1 cellular context compared by ENCODE assay signal in the genomic region with DNA sequence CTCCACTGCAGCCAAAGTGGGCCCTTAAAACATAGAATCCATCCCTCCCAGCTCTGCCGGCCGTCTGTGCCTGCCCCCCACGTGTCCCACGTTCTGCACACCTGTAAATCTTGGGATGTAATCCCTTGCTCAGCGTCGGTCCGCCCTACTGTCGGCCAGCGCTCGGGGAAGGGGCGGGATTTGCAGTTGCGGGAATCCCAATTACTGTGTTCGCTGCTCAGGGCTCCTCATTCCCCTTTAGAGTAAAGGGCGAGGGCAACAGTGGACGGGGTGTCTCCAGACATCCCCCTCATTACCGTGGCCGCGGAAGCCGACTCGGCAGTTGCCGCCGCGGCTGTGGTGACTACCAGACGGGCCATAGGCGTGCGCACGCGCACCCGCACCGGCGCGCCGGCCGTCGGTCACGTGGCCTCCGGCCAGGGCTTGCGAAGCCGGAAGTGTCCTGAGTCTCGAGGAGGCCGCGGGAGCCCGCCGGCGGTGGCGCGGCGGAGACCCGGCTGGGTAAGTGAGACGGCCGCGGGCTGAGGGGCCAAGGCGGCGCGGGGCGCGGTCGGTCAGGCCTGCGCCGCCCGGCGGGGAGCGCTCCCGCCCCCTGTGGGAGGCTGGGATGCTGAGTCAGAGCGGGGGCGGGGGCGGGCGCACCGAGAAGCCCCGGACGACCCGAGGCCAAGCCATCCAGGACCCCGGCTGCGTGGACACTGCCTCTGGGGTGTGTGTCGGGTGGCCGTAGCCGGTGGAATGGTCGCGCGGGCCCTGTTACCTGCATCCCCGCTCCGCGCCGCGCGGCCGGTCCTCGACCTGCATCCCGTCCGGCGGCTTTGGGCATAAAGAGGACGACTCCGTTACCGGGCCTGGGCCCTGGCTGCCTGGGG.
TF ChIP-seq lines count a peak whose summit lies in the region.

A gene (plus strand): TSS at position 434 of the 872 bp plus-strand sequence. CDS start 3,751 bp downstream, outside the sequence.

TF ChIP-seq in HepG2, 621 proteins besides CTCF, POLR2A, EP300 and RAD21 (continued from another document and continues in another):
- TF ChIP-seq, protein P1, sequence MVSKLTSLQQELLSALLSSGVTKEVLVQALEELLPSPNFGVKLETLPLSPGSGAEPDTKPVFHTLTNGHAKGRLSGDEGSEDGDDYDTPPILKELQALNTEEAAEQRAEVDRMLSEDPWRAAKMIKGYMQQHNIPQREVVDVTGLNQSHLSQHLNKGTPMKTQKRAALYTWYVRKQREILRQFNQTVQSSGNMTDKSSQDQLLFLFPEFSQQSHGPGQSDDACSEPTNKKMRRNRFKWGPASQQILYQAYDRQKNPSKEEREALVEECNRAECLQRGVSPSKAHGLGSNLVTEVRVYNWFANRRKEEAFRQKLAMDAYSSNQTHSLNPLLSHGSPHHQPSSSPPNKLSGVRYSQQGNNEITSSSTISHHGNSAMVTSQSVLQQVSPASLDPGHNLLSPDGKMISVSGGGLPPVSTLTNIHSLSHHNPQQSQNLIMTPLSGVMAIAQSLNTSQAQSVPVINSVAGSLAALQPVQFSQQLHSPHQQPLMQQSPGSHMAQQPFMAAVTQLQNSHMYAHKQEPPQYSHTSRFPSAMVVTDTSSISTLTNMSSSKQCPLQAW (CRISPR knock-in tag; IDR thresholded peaks at IDR 0.05) = peak; percentile 70
- TF ChIP-seq ZBTB38 (CRISPR knock-in tag; IDR thresholded peaks at IDR 0.05) (no peak), PHF20 (CRISPR knock-in tag; IDR thresholded peaks at IDR 0.05) (peak; percentile 82), ZNF772 (CRISPR knock-in tag; IDR thresholded peaks at IDR 0.05) (no peak; the same call in 1 of the 2 replicates), CAMTA2 (CRISPR knock-in tag; IDR thresholded peaks at IDR 0.05; ENCODE audit: borderline replicate concordance) (no peak), ZNF619 (CRISPR knock-in tag; IDR thresholded peaks at IDR 0.05) (no peak), ZNF3 (CRISPR knock-in tag; IDR thresholded peaks at IDR 0.05) (no peak), ZFP62 (CRISPR knock-in tag; IDR thresholded peaks at IDR 0.05) (no peak), ZFAT (CRISPR knock-in tag; conservative IDR thresholded peaks at IDR 0.05) (no peak), ZNF792 (CRISPR knock-in tag; IDR thresholded peaks at IDR 0.05) (no peak), TAF15 (IDR thresholded peaks at IDR 0.05; ENCODE audit: low read depth, low read length, poor library complexity, severe bottlenecking) (no peak), WIZ (CRISPR knock-in tag; IDR thresholded peaks at IDR 0.05) (no peak), CC2D1A (CRISPR knock-in tag; IDR thresholded peaks at IDR 0.05) (no peak), SPEN (CRISPR knock-in tag; IDR thresholded peaks at IDR 0.05; ENCODE audit: low read depth) (peak; percentile 65; the same call in 1 of the 2 replicates), NFE2L2 (IDR thresholded peaks at IDR 0.05; ENCODE audit: low read length) (no peak), ZNF616 (CRISPR knock-in tag; IDR thresholded peaks at IDR 0.05; ENCODE audit: low read depth) (no peak), SOX13 (IDR thresholded peaks at IDR 0.05) (no peak), SOX13 (CRISPR knock-in tag; conservative IDR thresholded peaks at IDR 0.05 in 1 of 2, IDR thresholded peaks at IDR 0.05 in 1 of 2) (0 out of 4 replicates have a peak, but pooled peaks of 1 of the 2 experiments have one; percentile 2), ZNF605 (CRISPR knock-in tag; IDR thresholded peaks at IDR 0.05) (peak; percentile 62), GFI1 (CRISPR knock-in tag; IDR thresholded peaks at IDR 0.05; ENCODE audit: borderline replicate concordance) (no peak; the same call in 1 of the 2 replicates), ZNF383 (CRISPR knock-in tag; IDR thresholded peaks at IDR 0.05; ENCODE audit: borderline replicate concordance) (no peak), ISL2 (CRISPR knock-in tag; IDR thresholded peaks at IDR 0.05) (peak; percentile 58), DNMT1 (CRISPR knock-in tag; IDR thresholded peaks at IDR 0.05) (peak; percentile 73; the same call in 1 of the 2 replicates), ZNF256 (CRISPR knock-in tag; conservative IDR thresholded peaks at IDR 0.05) (no peak; the same call in 1 of the 2 replicates), ZNF75D (CRISPR knock-in tag; IDR thresholded peaks at IDR 0.05; ENCODE audit: borderline replicate concordance) (no peak), NFYC (CRISPR knock-in tag; IDR thresholded peaks at IDR 0.05) (no peak), ZSCAN25 (CRISPR knock-in tag; IDR thresholded peaks at IDR 0.05) (peak; percentile 39; the same call in 1 of the 2 replicates), FOXA1 (IDR thresholded peaks at IDR 0.05) (no peak), FOXA1 (CRISPR knock-in tag; IDR thresholded peaks at IDR 0.05) (no peak), ZSCAN29 (CRISPR knock-in tag; conservative IDR thresholded peaks at IDR 0.05) (no peak; the same call in 1 of the 2 replicates), PHF8 (CRISPR knock-in tag; IDR thresholded peaks at IDR 0.05) (peak; percentile 81)
- TF ChIP-seq, protein P2, sequence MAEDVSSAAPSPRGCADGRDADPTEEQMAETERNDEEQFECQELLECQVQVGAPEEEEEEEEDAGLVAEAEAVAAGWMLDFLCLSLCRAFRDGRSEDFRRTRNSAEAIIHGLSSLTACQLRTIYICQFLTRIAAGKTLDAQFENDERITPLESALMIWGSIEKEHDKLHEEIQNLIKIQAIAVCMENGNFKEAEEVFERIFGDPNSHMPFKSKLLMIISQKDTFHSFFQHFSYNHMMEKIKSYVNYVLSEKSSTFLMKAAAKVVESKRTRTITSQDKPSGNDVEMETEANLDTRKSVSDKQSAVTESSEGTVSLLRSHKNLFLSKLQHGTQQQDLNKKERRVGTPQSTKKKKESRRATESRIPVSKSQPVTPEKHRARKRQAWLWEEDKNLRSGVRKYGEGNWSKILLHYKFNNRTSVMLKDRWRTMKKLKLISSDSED (CRISPR knock-in tag; IDR thresholded peaks at IDR 0.05) = 0 out of 2 replicates have a peak, but pooled peaks have one; percentile 51
- TF ChIP-seq, protein P3, sequence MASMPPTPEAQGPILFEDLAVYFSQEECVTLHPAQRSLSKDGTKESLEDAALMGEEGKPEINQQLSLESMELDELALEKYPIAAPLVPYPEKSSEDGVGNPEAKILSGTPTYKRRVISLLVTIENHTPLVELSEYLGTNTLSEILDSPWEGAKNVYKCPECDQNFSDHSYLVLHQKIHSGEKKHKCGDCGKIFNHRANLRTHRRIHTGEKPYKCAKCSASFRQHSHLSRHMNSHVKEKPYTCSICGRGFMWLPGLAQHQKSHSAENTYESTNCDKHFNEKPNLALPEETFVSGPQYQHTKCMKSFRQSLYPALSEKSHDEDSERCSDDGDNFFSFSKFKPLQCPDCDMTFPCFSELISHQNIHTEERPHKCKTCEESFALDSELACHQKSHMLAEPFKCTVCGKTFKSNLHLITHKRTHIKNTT (CRISPR knock-in tag; IDR thresholded peaks at IDR 0.05) = no peak
- TF ChIP-seq, protein P4, sequence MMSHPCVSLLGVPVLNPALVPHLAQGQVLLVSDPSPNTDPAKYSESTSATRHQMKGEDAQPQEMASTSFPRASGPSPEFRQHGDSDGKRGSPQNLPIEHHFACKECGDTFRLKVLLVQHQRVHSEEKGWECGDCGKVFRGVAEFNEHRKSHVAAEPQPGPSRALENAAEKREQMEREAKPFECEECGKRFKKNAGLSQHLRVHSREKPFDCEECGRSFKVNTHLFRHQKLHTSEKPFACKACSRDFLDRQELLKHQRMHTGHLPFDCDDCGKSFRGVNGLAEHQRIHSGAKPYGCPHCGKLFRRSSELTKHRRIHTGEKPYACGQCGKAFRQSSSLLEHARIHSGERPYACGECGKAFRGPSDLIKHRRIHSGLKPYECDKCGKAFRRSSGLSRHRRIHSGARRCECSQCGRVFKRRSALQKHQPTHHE (CRISPR knock-in tag; IDR thresholded peaks at IDR 0.05; ENCODE audit: borderline replicate concordance) = 0 out of 2 replicates have a peak, but pooled peaks have one; percentile 83
- TF ChIP-seq, protein P5, sequence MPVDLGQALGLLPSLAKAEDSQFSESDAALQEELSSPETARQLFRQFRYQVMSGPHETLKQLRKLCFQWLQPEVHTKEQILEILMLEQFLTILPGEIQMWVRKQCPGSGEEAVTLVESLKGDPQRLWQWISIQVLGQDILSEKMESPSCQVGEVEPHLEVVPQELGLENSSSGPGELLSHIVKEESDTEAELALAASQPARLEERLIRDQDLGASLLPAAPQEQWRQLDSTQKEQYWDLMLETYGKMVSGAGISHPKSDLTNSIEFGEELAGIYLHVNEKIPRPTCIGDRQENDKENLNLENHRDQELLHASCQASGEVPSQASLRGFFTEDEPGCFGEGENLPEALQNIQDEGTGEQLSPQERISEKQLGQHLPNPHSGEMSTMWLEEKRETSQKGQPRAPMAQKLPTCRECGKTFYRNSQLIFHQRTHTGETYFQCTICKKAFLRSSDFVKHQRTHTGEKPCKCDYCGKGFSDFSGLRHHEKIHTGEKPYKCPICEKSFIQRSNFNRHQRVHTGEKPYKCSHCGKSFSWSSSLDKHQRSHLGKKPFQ (CRISPR knock-in tag; IDR thresholded peaks at IDR 0.05; ENCODE audit: insufficient replicate concordance) = peak; percentile 35
- TF ChIP-seq, protein P6, sequence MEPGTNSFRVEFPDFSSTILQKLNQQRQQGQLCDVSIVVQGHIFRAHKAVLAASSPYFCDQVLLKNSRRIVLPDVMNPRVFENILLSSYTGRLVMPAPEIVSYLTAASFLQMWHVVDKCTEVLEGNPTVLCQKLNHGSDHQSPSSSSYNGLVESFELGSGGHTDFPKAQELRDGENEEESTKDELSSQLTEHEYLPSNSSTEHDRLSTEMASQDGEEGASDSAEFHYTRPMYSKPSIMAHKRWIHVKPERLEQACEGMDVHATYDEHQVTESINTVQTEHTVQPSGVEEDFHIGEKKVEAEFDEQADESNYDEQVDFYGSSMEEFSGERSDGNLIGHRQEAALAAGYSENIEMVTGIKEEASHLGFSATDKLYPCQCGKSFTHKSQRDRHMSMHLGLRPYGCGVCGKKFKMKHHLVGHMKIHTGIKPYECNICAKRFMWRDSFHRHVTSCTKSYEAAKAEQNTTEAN (CRISPR knock-in tag; conservative IDR thresholded peaks at IDR 0.05) = no peak
- TF ChIP-seq, protein P7, sequence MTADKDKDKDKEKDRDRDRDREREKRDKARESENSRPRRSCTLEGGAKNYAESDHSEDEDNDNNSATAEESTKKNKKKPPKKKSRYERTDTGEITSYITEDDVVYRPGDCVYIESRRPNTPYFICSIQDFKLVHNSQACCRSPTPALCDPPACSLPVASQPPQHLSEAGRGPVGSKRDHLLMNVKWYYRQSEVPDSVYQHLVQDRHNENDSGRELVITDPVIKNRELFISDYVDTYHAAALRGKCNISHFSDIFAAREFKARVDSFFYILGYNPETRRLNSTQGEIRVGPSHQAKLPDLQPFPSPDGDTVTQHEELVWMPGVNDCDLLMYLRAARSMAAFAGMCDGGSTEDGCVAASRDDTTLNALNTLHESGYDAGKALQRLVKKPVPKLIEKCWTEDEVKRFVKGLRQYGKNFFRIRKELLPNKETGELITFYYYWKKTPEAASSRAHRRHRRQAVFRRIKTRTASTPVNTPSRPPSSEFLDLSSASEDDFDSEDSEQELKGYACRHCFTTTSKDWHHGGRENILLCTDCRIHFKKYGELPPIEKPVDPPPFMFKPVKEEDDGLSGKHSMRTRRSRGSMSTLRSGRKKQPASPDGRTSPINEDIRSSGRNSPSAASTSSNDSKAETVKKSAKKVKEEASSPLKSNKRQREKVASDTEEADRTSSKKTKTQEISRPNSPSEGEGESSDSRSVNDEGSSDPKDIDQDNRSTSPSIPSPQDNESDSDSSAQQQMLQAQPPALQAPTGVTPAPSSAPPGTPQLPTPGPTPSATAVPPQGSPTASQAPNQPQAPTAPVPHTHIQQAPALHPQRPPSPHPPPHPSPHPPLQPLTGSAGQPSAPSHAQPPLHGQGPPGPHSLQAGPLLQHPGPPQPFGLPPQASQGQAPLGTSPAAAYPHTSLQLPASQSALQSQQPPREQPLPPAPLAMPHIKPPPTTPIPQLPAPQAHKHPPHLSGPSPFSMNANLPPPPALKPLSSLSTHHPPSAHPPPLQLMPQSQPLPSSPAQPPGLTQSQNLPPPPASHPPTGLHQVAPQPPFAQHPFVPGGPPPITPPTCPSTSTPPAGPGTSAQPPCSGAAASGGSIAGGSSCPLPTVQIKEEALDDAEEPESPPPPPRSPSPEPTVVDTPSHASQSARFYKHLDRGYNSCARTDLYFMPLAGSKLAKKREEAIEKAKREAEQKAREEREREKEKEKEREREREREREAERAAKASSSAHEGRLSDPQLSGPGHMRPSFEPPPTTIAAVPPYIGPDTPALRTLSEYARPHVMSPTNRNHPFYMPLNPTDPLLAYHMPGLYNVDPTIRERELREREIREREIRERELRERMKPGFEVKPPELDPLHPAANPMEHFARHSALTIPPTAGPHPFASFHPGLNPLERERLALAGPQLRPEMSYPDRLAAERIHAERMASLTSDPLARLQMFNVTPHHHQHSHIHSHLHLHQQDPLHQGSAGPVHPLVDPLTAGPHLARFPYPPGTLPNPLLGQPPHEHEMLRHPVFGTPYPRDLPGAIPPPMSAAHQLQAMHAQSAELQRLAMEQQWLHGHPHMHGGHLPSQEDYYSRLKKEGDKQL (CRISPR knock-in tag; IDR thresholded peaks at IDR 0.05; ENCODE audit: low read depth) = no peak
- TF ChIP-seq, protein P8, sequence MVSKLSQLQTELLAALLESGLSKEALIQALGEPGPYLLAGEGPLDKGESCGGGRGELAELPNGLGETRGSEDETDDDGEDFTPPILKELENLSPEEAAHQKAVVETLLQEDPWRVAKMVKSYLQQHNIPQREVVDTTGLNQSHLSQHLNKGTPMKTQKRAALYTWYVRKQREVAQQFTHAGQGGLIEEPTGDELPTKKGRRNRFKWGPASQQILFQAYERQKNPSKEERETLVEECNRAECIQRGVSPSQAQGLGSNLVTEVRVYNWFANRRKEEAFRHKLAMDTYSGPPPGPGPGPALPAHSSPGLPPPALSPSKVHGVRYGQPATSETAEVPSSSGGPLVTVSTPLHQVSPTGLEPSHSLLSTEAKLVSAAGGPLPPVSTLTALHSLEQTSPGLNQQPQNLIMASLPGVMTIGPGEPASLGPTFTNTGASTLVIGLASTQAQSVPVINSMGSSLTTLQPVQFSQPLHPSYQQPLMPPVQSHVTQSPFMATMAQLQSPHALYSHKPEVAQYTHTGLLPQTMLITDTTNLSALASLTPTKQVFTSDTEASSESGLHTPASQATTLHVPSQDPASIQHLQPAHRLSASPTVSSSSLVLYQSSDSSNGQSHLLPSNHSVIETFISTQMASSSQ (IDR thresholded peaks at IDR 0.05; ENCODE audit: low read depth) = no peak
- TF ChIP-seq, protein P8 (CRISPR knock-in tag; IDR thresholded peaks at IDR 0.05; ENCODE audit: borderline replicate concordance) = no peak
